In the genomic region with DNA sequence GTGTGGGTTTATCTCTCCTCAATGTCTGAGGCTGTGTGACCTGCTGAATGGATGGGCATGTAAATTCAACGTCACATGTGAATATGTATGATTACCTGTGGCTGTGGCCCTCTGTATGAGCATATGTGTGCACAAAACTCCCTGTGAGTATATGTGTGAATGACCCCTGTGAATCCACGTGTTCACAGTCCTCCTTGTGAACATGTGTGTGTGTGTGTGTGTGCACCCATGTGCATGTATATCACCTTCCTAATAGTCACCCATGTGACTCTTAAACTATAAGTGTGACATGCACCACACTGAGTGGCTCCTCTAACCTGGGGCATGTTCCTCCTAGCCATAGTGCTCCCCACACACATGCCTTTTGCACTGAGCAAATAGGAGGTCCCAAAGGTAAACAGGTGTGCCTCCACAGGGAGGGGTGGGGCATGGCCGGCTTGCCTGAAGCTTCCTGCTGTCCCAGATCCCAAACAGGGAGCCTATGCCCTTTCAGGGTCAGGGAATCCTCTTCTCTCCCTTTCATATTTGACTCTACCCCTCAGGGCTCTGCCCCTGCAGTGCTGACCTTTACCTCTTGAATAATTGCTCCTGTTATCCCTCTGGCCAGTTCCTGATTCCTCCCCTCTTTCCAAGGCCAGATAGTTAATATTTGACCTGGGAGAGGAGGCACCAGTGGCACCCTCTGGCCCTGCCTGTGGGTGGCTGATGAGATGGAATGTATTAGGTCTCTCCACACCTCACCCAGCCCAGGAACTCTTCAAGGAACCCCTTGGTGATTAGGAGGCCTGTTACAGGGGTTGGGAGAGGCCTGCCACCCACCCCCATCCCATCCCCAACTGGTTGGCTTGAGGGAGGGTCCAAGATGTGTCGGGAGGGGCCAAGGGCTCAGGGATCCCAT, we compare ENCODE assay signal across 12 cellular contexts. TPM values are rescaled to one million over a fixed set of nuclear protein-coding genes. Genes with fewer than 3 reads are reported as not detected.
DNase-seq lines count a peak whose midpoint lies in the region; ATAC-seq and TF ChIP-seq lines count a peak whose summit lies in the region.
"Had no signal": no experiment of that assay in that cellular context is flagged by ENCODE, and none has a peak within 500 bp of the region (broad histone marks: within the 10 kb centered on the region; RNA-seq: fewer than 3 reads in every experiment).

No MANE protein-coding gene starts in this region.

- DNase-seq in CD4-positive, alpha-beta memory T cell, result no peak
- peak; percentile 2 for DNase-seq in NCI-H69 (lab: John Stamatoyannopoulos, UW)
- DNase-seq in glutamatergic neuron, result no peak
- no peak for DNase-seq in natural killer cell
- no peak for DNase-seq in UCSD-AML1 (lab: John Stamatoyannopoulos, UW; ENCODE audit: unreplicated experiment)
- DNase-seq in middle frontal gyrus (ENCODE audit: extremely low spot score, low spot score), result no peak
- no peak for DNase-seq in HPDE6-E6E7 (ENCODE audit: extremely low spot score)
- DNase-seq in NCI-H2196 (lab: John Stamatoyannopoulos, UW; ENCODE audit: unreplicated experiment), result no peak
- DNase-seq: anterior cingulate cortex, BE2C, NCI-H2029, SW 1271 had no signal

- H3K4me1 ChIP-seq in CD4-positive, alpha-beta memory T cell (ENCODE audit: insufficient read depth, low read length), result peaks cover 18% of the 10 kb centered on the region
- H3K4me1 ChIP-seq: BE2C had no signal

- no peaks in the 10 kb centered on the region for H3K36me3 ChIP-seq in CD4-positive, alpha-beta memory T cell (ENCODE audit: insufficient read depth, low read length)
- H3K36me3 ChIP-seq: BE2C had no signal

- CTCF ChIA-PET in CD4-positive, alpha-beta memory T cell (lab: Charles Lee; ENCODE audit: partially characterized antibody), result interaction anchor here (1.2 to 2.0 kb wide), 2 partner anchors 26 to 43 kb away, joined by 3 to 4 read pairs; no protein-coding TSS in a partner anchor

- TF ChIP-seq CTCF in glutamatergic neuron (IDR thresholded peaks at IDR 0.05; ENCODE audit: partially characterized antibody, unreplicated experiment) (no peak), natural killer cell (IDR thresholded peaks at IDR 0.05) (no peak)

- no peak overlapping the region for H3K4me3 ChIP-seq in CD4-positive, alpha-beta memory T cell (ENCODE audit: low read length in 2 of 2)

- intact Hi-C loops in CD4-positive, alpha-beta memory T cell (cut with micrococcal nuclease), result loop anchor here (2.0 kb wide), 1 partner anchor 26 kb away; no protein-coding TSS in a partner anchor
- intact Hi-C loops in natural killer cell (cut with micrococcal nuclease), result no loop called here

- H3K27ac Mint-ChIP-seq in CD4-positive, alpha-beta memory T cell, result peak overlapping the region in 2 of 7 donors; percentile 64 to 90
- H3K27ac Mint-ChIP-seq in glutamatergic neuron (ENCODE audit: unreplicated experiment) (no peak overlapping the region), natural killer cell (no peak overlapping the region)

- peak overlapping the region; percentile 25 to 79 (median 60) for H3K4me3 Mint-ChIP-seq in CD4-positive, alpha-beta memory T cell
- peak overlapping the region; percentile 86 for H3K4me3 Mint-ChIP-seq in glutamatergic neuron (ENCODE audit: unreplicated experiment)
- peak overlapping the region; percentile 65 for H3K4me3 Mint-ChIP-seq in natural killer cell

- no peaks in the 10 kb centered on the region for H3K9me3 ChIP-seq in CD4-positive, alpha-beta memory T cell (ENCODE audit: control insufficient read depth in 1 of 2, low read length in 2 of 2)
- H3K9me3 ChIP-seq: BE2C had no signal

- POLR2A ChIA-PET in CD4-positive, alpha-beta memory T cell (lab: Charles Lee; ENCODE audit: partially characterized antibody), result no interaction called here

- no peak overlapping the region for H3K27ac ChIP-seq in CD4-positive, alpha-beta memory T cell (ENCODE audit: low read depth, low read length)

- H3K9me3 Mint-ChIP-seq in CD4-positive, alpha-beta memory T cell, result no peaks in the 10 kb centered on the region
- H3K9me3 Mint-ChIP-seq in glutamatergic neuron (ENCODE audit: unreplicated experiment) (peaks cover 10% of the 10 kb centered on the region), natural killer cell (no peaks in the 10 kb centered on the region)

- no peak for ATAC-seq in natural killer cell

- peaks cover 4 to 23% (median 15%) of the 10 kb centered on the region in 4 donors for H3K4me1 Mint-ChIP-seq in CD4-positive, alpha-beta memory T cell
- H3K4me1 Mint-ChIP-seq in glutamatergic neuron (ENCODE audit: low read depth, unreplicated experiment), result peaks cover 13% of the 10 kb centered on the region
- peaks cover 9 to 27% of the 10 kb centered on the region in 2 donors for H3K4me1 Mint-ChIP-seq in natural killer cell

- no peaks in the 10 kb centered on the region for H3K27me3 Mint-ChIP-seq in CD4-positive, alpha-beta memory T cell
- H3K27me3 Mint-ChIP-seq in glutamatergic neuron (ENCODE audit: unreplicated experiment) (peaks cover 8% of the 10 kb centered on the region), natural killer cell (ENCODE audit: low read depth in 2 of 2) (no peaks in the 10 kb centered on the region)

- H3K36me3 Mint-ChIP-seq in CD4-positive, alpha-beta memory T cell, result peaks cover 0 to 3% of the 10 kb centered on the region in 2 donors
- H3K36me3 Mint-ChIP-seq in glutamatergic neuron (ENCODE audit: unreplicated experiment) (no peaks in the 10 kb centered on the region), natural killer cell (no peaks in the 10 kb centered on the region)

- H3K27me3 ChIP-seq in CD4-positive, alpha-beta memory T cell (ENCODE audit: insufficient read depth, low read length), result no peaks in the 10 kb centered on the region
- H3K27me3 ChIP-seq: BE2C had no signal

RNA-seq across cellular contexts. Expression of gene SEMA4G, which starts 1.9 kb away (rescaled TPM):
- 1 to 10 TPM; 1.1 to 1.4 TPM for total RNA-seq in CD4-positive, alpha-beta memory T cell
- polyA plus RNA-seq in CD4-positive, alpha-beta memory T cell, result under 1 TPM in 1 of 2 donors, not detected in 1; 0.26 TPM
- 46.9 TPM for total RNA-seq in glutamatergic neuron (ENCODE audit: unreplicated experiment)
- total RNA-seq in natural killer cell, result 1 to 10 TPM in 1 of 3 donors, under 1 TPM in 1, not detected in 1; 0.53 to 1.7 TPM

RNA-seq across cellular contexts. Expression of gene MRPL43, which starts 16.1 kb away (rescaled TPM):
- total RNA-seq in CD4-positive, alpha-beta memory T cell, result 10 to 100 TPM; 65.8 to 71.6 TPM
- 100 to 1,000 TPM; 110 to 114 TPM for polyA plus RNA-seq in CD4-positive, alpha-beta memory T cell
- total RNA-seq in glutamatergic neuron (ENCODE audit: unreplicated experiment), result 58.2 TPM
- 10 to 100 TPM; 27.2 to 42.0 (median 33.1) TPM for total RNA-seq in natural killer cell

RNA-seq across cellular contexts. Expression of gene TWNK, which starts 16.2 kb away (rescaled TPM):
- total RNA-seq in CD4-positive, alpha-beta memory T cell, result 10 to 100 TPM; 11.5 to 14.3 TPM
- 10 to 100 TPM in 1 of 2 donors, 1 to 10 TPM in 1; 5.0 to 10.3 TPM for polyA plus RNA-seq in CD4-positive, alpha-beta memory T cell
- 10.1 TPM for total RNA-seq in glutamatergic neuron (ENCODE audit: unreplicated experiment)
- total RNA-seq in natural killer cell, result 1 to 10 TPM; 2.2 to 3.6 (median 3.3) TPM

RNA-seq across cellular contexts. Expression of gene LZTS2, which starts 28.4 kb away (rescaled TPM):
- total RNA-seq in CD4-positive, alpha-beta memory T cell, result 10 to 100 TPM; 33.4 to 33.9 TPM
- 10 to 100 TPM in 1 of 2 donors, 1 to 10 TPM in 1; 8.4 to 19.9 TPM for polyA plus RNA-seq in CD4-positive, alpha-beta memory T cell
- total RNA-seq in glutamatergic neuron (ENCODE audit: unreplicated experiment) (56.7 TPM), natural killer cell (10 to 100 TPM in 2 of 3 donors, 1 to 10 TPM in 1; 8.0 to 16.1 (median 11.7) TPM)

RNA-seq across cellular contexts. Expression of gene SLF2, which starts 58.4 kb away (rescaled TPM):
- total RNA-seq in CD4-positive, alpha-beta memory T cell, result 10 to 100 TPM; 46.3 to 49.3 TPM
- 10 to 100 TPM in 1 of 2 donors, 1 to 10 TPM in 1; 5.9 to 18.3 TPM for polyA plus RNA-seq in CD4-positive, alpha-beta memory T cell
- total RNA-seq in glutamatergic neuron (ENCODE audit: unreplicated experiment) (35.9 TPM), natural killer cell (10 to 100 TPM; 24.2 to 35.4 (median 30.9) TPM)

Comparison
In these comparisons a context has a peak if more than half of its experiments do, and no peak if none do; other contexts are left out.
1. RNA of gene SEMA4G, which starts 1.9 kb away (total RNA-seq): 46.9 TPM in glutamatergic neuron (single experiment); 1.1 to 1.4 TPM in CD4-positive, alpha-beta memory T cell and 0.53 to 1.7 TPM in natural killer cell; every median in the first group is over 10 times any median in the second.
2. Peak in every context shown above with its lines, with median percentiles within 50 percentile points of each other: H3K4me3 Mint-ChIP-seq.